1 cellular context compared by ENCODE assay signal in the genomic region with DNA sequence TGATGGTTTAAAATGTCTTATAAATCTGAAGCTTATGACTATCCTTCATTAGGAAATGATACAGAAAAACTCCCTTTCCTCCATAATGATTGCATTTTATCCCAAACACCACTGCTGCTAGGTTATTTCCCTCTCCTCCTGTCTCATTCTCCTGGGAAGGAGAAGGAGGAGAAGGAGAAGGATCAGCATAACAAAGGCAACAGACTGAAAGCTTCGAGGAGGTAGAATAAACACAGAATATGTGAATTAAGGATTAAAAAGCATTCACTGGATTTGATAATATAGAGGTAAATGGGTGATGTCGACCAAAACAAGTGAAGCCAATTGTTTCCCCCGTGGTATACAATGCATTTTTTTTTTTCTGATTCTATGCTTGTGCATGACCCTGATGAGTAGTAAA.
TF ChIP-seq lines count a peak whose summit lies in the region.

No MANE protein-coding gene starts in this region.

TF ChIP-seq in HepG2, 621 proteins besides CTCF, POLR2A, EP300 and RAD21:
- TF ChIP-seq KLF9 (CRISPR knock-in tag; IDR thresholded peaks at IDR 0.05; ENCODE audit: low read depth) (no peak), SNRNP70 (IDR thresholded peaks at IDR 0.05; ENCODE audit: low read depth, low read length) (no peak), ATAD3A (CRISPR knock-in tag; IDR thresholded peaks at IDR 0.05) (no peak), CHD4 (IDR thresholded peaks at IDR 0.05; ENCODE audit: borderline replicate concordance, low read length) (no peak), RXRA (CRISPR knock-in tag; IDR thresholded peaks at IDR 0.05) (no peak), NFAT5 (CRISPR knock-in tag; IDR thresholded peaks at IDR 0.05) (no peak)
- TF ChIP-seq, protein P1, sequence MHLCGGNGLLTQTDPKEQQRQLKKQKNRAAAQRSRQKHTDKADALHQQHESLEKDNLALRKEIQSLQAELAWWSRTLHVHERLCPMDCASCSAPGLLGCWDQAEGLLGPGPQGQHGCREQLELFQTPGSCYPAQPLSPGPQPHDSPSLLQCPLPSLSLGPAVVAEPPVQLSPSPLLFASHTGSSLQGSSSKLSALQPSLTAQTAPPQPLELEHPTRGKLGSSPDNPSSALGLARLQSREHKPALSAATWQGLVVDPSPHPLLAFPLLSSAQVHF (CRISPR knock-in tag; IDR thresholded peaks at IDR 0.05): no peak
